Comparison of ENCODE assay signal across 11 cellular contexts in genomic region chr6:135586844-135587243, GRCh38.
DNase-seq lines count a peak whose midpoint lies in the region; ATAC-seq, FAIRE-seq and TF ChIP-seq lines count a peak whose summit lies in the region.
"Had no signal": no experiment of that assay in that cellular context is flagged by ENCODE, and none has a peak within 500 bp of the region (broad histone marks: within the 10 kb centered on the region; RNA-seq: fewer than 3 reads in every experiment).

No MANE protein-coding gene starts in this region.

- H3K36me3 Mint-ChIP-seq in T-helper 2 cell treated with Interferon-gamma antibody and Interleukin-4, amounts not matched to agents 5 μg/mL and 100 μg/mL, for 36 hours (ENCODE audit: low read depth): peaks cover 77% of the 10 kb centered on the region
- H3K36me3 Mint-ChIP-seq in mesothelial cell of epicardium: no peaks in the 10 kb centered on the region

- H3K4me2 ChIP-seq in mesenchymal stem cell (ENCODE audit: low read length, poor library complexity, severe bottlenecking): no peak overlapping the region

- H3K4me1 ChIP-seq in mesenchymal stem cell (ENCODE audit: control insufficient read depth, insufficient read depth, low read depth, low read length): no peaks in the 10 kb centered on the region

- no peak overlapping the region for H2BK12ac ChIP-seq in mesenchymal stem cell (ENCODE audit: low read length in 2 of 2)

- no peak overlapping the region for H4K91ac ChIP-seq in mesenchymal stem cell (ENCODE audit: low read length)

- intact Hi-C loops in lower leg skin (cut with DNase I; ENCODE audit: low total_unique reads): no loop called here

- H4K8ac ChIP-seq in mesenchymal stem cell (ENCODE audit: low read length): no peak overlapping the region

- TF ChIP-seq CTCF in lower leg skin (IDR thresholded peaks at IDR 0.05): no peak
- TF ChIP-seq CTCF in mesothelial cell of epicardium (IDR thresholded peaks at IDR 0.05; ENCODE audit: unreplicated experiment): no peak

- no peak overlapping the region for H3K14ac ChIP-seq in mesenchymal stem cell (ENCODE audit: low read length in 2 of 2)

- H2AFZ ChIP-seq in mesenchymal stem cell (ENCODE audit: low read depth, low read length): no peak overlapping the region

- H3K79me1 ChIP-seq in mesenchymal stem cell (replicated peaks; ENCODE audit: low read length, poor library complexity, severe bottlenecking): no peaks in the 10 kb centered on the region

- peak; percentile 68 for ATAC-seq in HG02678 (IDR thresholded peaks at IDR 0.05; ENCODE audit: unreplicated experiment)

- H2AK5ac ChIP-seq in mesenchymal stem cell (ENCODE audit: low read length, severe bottlenecking): no peak overlapping the region

- H2BK15ac ChIP-seq in mesenchymal stem cell (ENCODE audit: low read depth, poor library complexity, severe bottlenecking): no peak overlapping the region

- no peak for TF ChIP-seq POLR2A in lower leg skin (IDR thresholded peaks at IDR 0.05)

- no peaks in the 10 kb centered on the region for H3K9me3 ChIP-seq in mesenchymal stem cell (ENCODE audit: control insufficient read depth, low read length)

- DNase-seq in GM18507 (ENCODE audit: extremely low spot score, insufficient read length, low read depth): no peak
- DNase-seq in T-helper 2 cell treated with Interferon-gamma antibody and Interleukin-4, amounts not matched to agents 5 μg/mL and 100 μg/mL, for 36 hours (ENCODE audit: low spot score): peak; percentile 74
- peak; percentile 12 for DNase-seq in mesenchymal stem cell
- no peak for DNase-seq in lower leg skin (ENCODE audit: low spot score in 2 of 2)
- DNase-seq in mesothelial cell of epicardium (ENCODE audit: low spot score in 2 of 2, unreplicated experiment in 2 of 2): no peak
- DNase-seq in inferior parietal cortex (ENCODE audit: extremely low spot score): no peak
- DNase-seq: activated CD8-positive, alpha-beta memory T cell treated with anti-CD3 and anti-CD28 coated beads, Interleukin-2, amount 50 U/mL, for 48 hours; NCI-H1417 treated with DMSO at 0.1 percent for 48 hours; SHP77 treated with DMSO at 0.1 percent for 48 hours; substantia nigra had no signal

- H2BK120ac ChIP-seq in mesenchymal stem cell (ENCODE audit: low read depth, low read length): no peak overlapping the region

- H3K27me3 ChIP-seq in mesenchymal stem cell (ENCODE audit: control insufficient read depth in 1 of 2, insufficient read depth in 1 of 2, low read length in 2 of 2): no peaks in the 10 kb centered on the region

- H3K9me3 Mint-ChIP-seq in T-helper 2 cell treated with Interferon-gamma antibody and Interleukin-4, amounts not matched to agents 5 μg/mL and 100 μg/mL, for 36 hours: peaks cover 58% of the 10 kb centered on the region
- H3K9me3 Mint-ChIP-seq in mesothelial cell of epicardium: peaks cover 11% of the 10 kb centered on the region

- no peak overlapping the region for H3K18ac ChIP-seq in mesenchymal stem cell (ENCODE audit: low read depth in 1 of 2, low read length in 2 of 2)

- H3K4me3 ChIP-seq in mesenchymal stem cell (ENCODE audit: insufficient read depth in 1 of 2, low read depth in 1 of 2, low read length in 2 of 2) (no peak overlapping the region), lower leg skin (ENCODE audit: low read depth, poor library complexity, severe bottlenecking) (no peak overlapping the region)

- peak; percentile 78 for FAIRE-seq in GM18507 (lab: Jason Lieb, UNC)

- H3K4ac ChIP-seq in mesenchymal stem cell (ENCODE audit: low read depth in 1 of 2, low read length in 2 of 2): no peak overlapping the region

- no peak overlapping the region for H3K9ac ChIP-seq in mesenchymal stem cell (ENCODE audit: low read length)

- H3K27ac Mint-ChIP-seq in T-helper 2 cell treated with Interferon-gamma antibody and Interleukin-4, amounts not matched to agents 5 μg/mL and 100 μg/mL, for 36 hours: peak overlapping the region; percentile 91
- no peak overlapping the region for H3K27ac Mint-ChIP-seq in mesothelial cell of epicardium

- 89% methylated on average over 3 of the region's 4 CpGs for WGBS in mesenchymal stem cell
- 85% methylated on average over 4 of the region's 4 CpGs for WGBS in lower leg skin, 2 donors

- H3K4me3 Mint-ChIP-seq in T-helper 2 cell treated with Interferon-gamma antibody and Interleukin-4, amounts not matched to agents 5 μg/mL and 100 μg/mL, for 36 hours: peak overlapping the region; percentile 60
- H3K4me3 Mint-ChIP-seq in mesothelial cell of epicardium: no peak overlapping the region

- H3K23ac ChIP-seq in mesenchymal stem cell (ENCODE audit: low read length in 2 of 2): no peak overlapping the region

- H3K4me1 Mint-ChIP-seq in T-helper 2 cell treated with Interferon-gamma antibody and Interleukin-4, amounts not matched to agents 5 μg/mL and 100 μg/mL, for 36 hours (ENCODE audit: low read depth): peaks cover 66% of the 10 kb centered on the region
- no peaks in the 10 kb centered on the region for H3K4me1 Mint-ChIP-seq in mesothelial cell of epicardium

- H3K27me3 Mint-ChIP-seq in T-helper 2 cell treated with Interferon-gamma antibody and Interleukin-4, amounts not matched to agents 5 μg/mL and 100 μg/mL, for 36 hours (ENCODE audit: low read depth): no peaks in the 10 kb centered on the region
- no peaks in the 10 kb centered on the region for H3K27me3 Mint-ChIP-seq in mesothelial cell of epicardium (ENCODE audit: low read depth)

- H2BK5ac ChIP-seq in mesenchymal stem cell (ENCODE audit: low read depth, low read length, poor library complexity, severe bottlenecking): no peak overlapping the region

- no peak overlapping the region for H3K27ac ChIP-seq in mesenchymal stem cell (ENCODE audit: low read length, poor library complexity, severe bottlenecking)

- no peaks in the 10 kb centered on the region for H3K36me3 ChIP-seq in mesenchymal stem cell (ENCODE audit: control insufficient read depth in 1 of 2, insufficient read depth in 2 of 2, low read depth in 1 of 2, low read length in 2 of 2)

Comparison
In these comparisons a context has a peak if more than half of its experiments do, and no peak if none do; other contexts are left out.
1. DNase-seq: peak in T-helper 2 cell treated with Interferon-gamma antibody and Interleukin-4, amounts not matched to agents 5 μg/mL and 100 μg/mL, for 36 hours (single experiment) and mesenchymal stem cell (single experiment); none in GM18507 (single experiment), lower leg skin (0 of 2), mesothelial cell of epicardium (0 of 2) and inferior parietal cortex (single experiment).